ENCODE assay signal across 9 cellular contexts in genomic region chr7:151447901-151448260, GRCh38. TPM values are rescaled to one million over a fixed set of nuclear protein-coding genes. Genes with fewer than 3 reads are reported as not detected.
DNase-seq lines count a peak whose midpoint lies in the region; ATAC-seq and TF ChIP-seq lines count a peak whose summit lies in the region.
"Had no signal": no experiment of that assay in that cellular context is flagged by ENCODE, and none has a peak within 500 bp of the region (broad histone marks: within the 10 kb centered on the region; RNA-seq: fewer than 3 reads in every experiment).

No MANE protein-coding gene starts in this region.

- no peaks in the 10 kb centered on the region for H4K20me1 ChIP-seq in fibroblast of lung (ENCODE audit: control insufficient read depth, extremely low read depth, insufficient read depth, low read length)

- H3K36me3 Mint-ChIP-seq in CD4-positive, alpha-beta memory T cell: no peaks in the 10 kb centered on the region

- CTCF ChIA-PET in CD4-positive, alpha-beta memory T cell (lab: Charles Lee; ENCODE audit: partially characterized antibody): interaction anchor here (0.8 to 15.3 kb wide), 35 partner anchors 9 to 311 kb away, joined by 3 to 398 read pairs (median 7); partner anchors contain the start of genes CRYGN and WDR86
- CTCF ChIA-PET in Panc1 (lab: Charles Lee): interaction anchor here (0.6 to 2.5 kb wide), 4 partner anchors 10 to 105 kb away, joined by 3 to 15 read pairs (median 8); no protein-coding TSS in a partner anchor

- BruUV-seq in Panc1 (replicated peaks; lab: Mats Ljungman, UMichigan): no TSS peak

- H3K79me2 ChIP-seq in fibroblast of lung (ENCODE audit: control insufficient read depth, insufficient read depth, low read length): no peaks in the 10 kb centered on the region
- H3K79me2 ChIP-seq in parathyroid adenoma: no peaks in the 10 kb centered on the region

- no peak overlapping the region for H3K27ac ChIP-seq in CD4-positive, alpha-beta memory T cell (ENCODE audit: low read depth, low read length)
- H3K27ac ChIP-seq in Panc1 (ENCODE audit: low read length) (peak overlapping the region; percentile 78; the same call in 1 of the 2 replicates), fibroblast of lung (ENCODE audit: insufficient read depth, low read length) (peak overlapping the region; percentile 33), parathyroid adenoma (no peak overlapping the region), WERI-Rb-1 (no peak overlapping the region)

- H2AFZ ChIP-seq in fibroblast of lung (ENCODE audit: low read length) (peak overlapping the region; percentile 71), parathyroid adenoma (peak overlapping the region; percentile 99)

- H3K36me3 ChIP-seq in CD4-positive, alpha-beta memory T cell (ENCODE audit: insufficient read depth, low read length): no peaks in the 10 kb centered on the region
- H3K36me3 ChIP-seq in Panc1 (ENCODE audit: control insufficient read depth, insufficient read depth, low read length) (no peaks in the 10 kb centered on the region), fibroblast of lung (ENCODE audit: control insufficient read depth, insufficient read depth, low read length) (no peaks in the 10 kb centered on the region), parathyroid adenoma (ENCODE audit: control insufficient read depth, insufficient read depth, low read length) (no peaks in the 10 kb centered on the region), WERI-Rb-1 (no peaks in the 10 kb centered on the region), HAP-1 (replicated peaks) (no peaks in the 10 kb centered on the region)

- no peaks in the 10 kb centered on the region for H3K9me3 Mint-ChIP-seq in CD4-positive, alpha-beta memory T cell

- POLR2A ChIA-PET in CD4-positive, alpha-beta memory T cell (lab: Charles Lee; ENCODE audit: partially characterized antibody): interaction anchor here (0.8 to 2.7 kb wide), 16 partner anchors 8 to 184 kb away, joined by 3 to 21 read pairs (median 4); partner anchors contain the start of gene WDR86
- POLR2A ChIA-PET in Panc1 (lab: Charles Lee): no interaction called here

- no peak overlapping the region for H3K9ac ChIP-seq in fibroblast of lung (ENCODE audit: insufficient read depth, low read length)
- H3K9ac ChIP-seq in parathyroid adenoma: no peak overlapping the region

- peaks cover 1 to 29% (median 4%) of the 10 kb centered on the region in 4 donors for H3K4me1 Mint-ChIP-seq in CD4-positive, alpha-beta memory T cell

- no peaks in the 10 kb centered on the region for H3K27me3 ChIP-seq in CD4-positive, alpha-beta memory T cell (ENCODE audit: insufficient read depth, low read length)
- H3K27me3 ChIP-seq in Panc1 (ENCODE audit: control insufficient read depth, insufficient read depth, low read length) (no peaks in the 10 kb centered on the region), fibroblast of lung (ENCODE audit: control insufficient read depth, insufficient read depth, low read length) (no peaks in the 10 kb centered on the region), parathyroid adenoma (ENCODE audit: control insufficient read depth, insufficient read depth, low read length) (no peaks in the 10 kb centered on the region), WERI-Rb-1 (ENCODE audit: insufficient read depth, low read depth, severe bottlenecking) (no peaks in the 10 kb centered on the region), HAP-1 (ENCODE audit: low read depth) (peaks cover 2% of the 10 kb centered on the region)

- H3K4me2 ChIP-seq in fibroblast of lung (ENCODE audit: extremely low read depth, insufficient read depth, low read length): peak overlapping the region; percentile 9
- peak overlapping the region; percentile 93 for H3K4me2 ChIP-seq in parathyroid adenoma (ENCODE audit: low read length)

- peaks cover 4% of the 10 kb centered on the region for H3K4me1 ChIP-seq in CD4-positive, alpha-beta memory T cell (ENCODE audit: insufficient read depth, low read length)
- H3K4me1 ChIP-seq in Panc1 (ENCODE audit: control insufficient read depth, insufficient read depth, low read length) (peaks cover 23% of the 10 kb centered on the region), fibroblast of lung (ENCODE audit: control insufficient read depth, extremely low read depth, insufficient read depth, low read length) (no peaks in the 10 kb centered on the region), parathyroid adenoma (peaks cover 3% of the 10 kb centered on the region), HAP-1 (no peaks in the 10 kb centered on the region)

- in situ Hi-C loops in Panc1 (cut with HindIII; ENCODE audit: low pct_unique_long_range_greater_than_20kb, low sequenced_read_pairs): loop anchor here (5.0 kb wide), 1 partner anchor 81 kb away; no protein-coding TSS in a partner anchor
- in situ Hi-C loops in HAP-1 (cut with MboI; ENCODE audit: low sequenced_read_pairs): no loop called here

- intact Hi-C loops in CD4-positive, alpha-beta memory T cell (cut with micrococcal nuclease): loop anchor here (1.0 to 5.0 kb wide), 7 partner anchors 18 to 309 kb away; no protein-coding TSS in a partner anchor
- intact Hi-C loops in Panc1 (cut with micrococcal nuclease; ENCODE audit: unreplicated experiment): loop anchor here (1.0 kb wide), 1 partner anchor 80 kb away; no protein-coding TSS in a partner anchor

- H3K4me3 ChIP-seq in CD4-positive, alpha-beta memory T cell (ENCODE audit: low read length in 2 of 2): peak overlapping the region in 1 of 2 donors; percentile 70
- no peak overlapping the region for H3K4me3 ChIP-seq in Panc1 (ENCODE audit: low read depth in 2 of 2, low read length in 2 of 2)
- H3K4me3 ChIP-seq in fibroblast of lung (replicated peaks in 1 of 4; ENCODE audit: control extremely low read depth in 1 of 4, insufficient read depth in 1 of 4, low read depth in 3 of 4, low read length in 4 of 4): peak overlapping the region in 3 of 4 experiments; percentile 22 to 56 (median 23)
- H3K4me3 ChIP-seq in parathyroid adenoma (ENCODE audit: low read depth, low read length): no peak overlapping the region
- H3K4me3 ChIP-seq in WERI-Rb-1 (ENCODE audit: low read depth, low read length): no peak overlapping the region
- H3K4me3 ChIP-seq in HAP-1: no peak overlapping the region

- DNase-seq in CD4-positive, alpha-beta memory T cell: no peak
- DNase-seq in Panc1 (ENCODE audit: low read depth, low spot score) (no peak), fibroblast of lung (ENCODE audit: low read depth in 2 of 2) (no peak), 8988T (no peak), WERI-Rb-1 (no peak), HAP-1 (ENCODE audit: low spot score in 2 of 2) (no peak)

- no peaks in the 10 kb centered on the region for H3K9me3 ChIP-seq in CD4-positive, alpha-beta memory T cell (ENCODE audit: control insufficient read depth in 1 of 2, low read length in 2 of 2)
- H3K9me3 ChIP-seq in Panc1 (ENCODE audit: control insufficient read depth, insufficient read depth, low read depth, low read length) (no peaks in the 10 kb centered on the region), fibroblast of lung (ENCODE audit: control insufficient read depth, insufficient read depth, low read depth, low read length) (no peaks in the 10 kb centered on the region), parathyroid adenoma (ENCODE audit: control insufficient read depth, low read length) (no peaks in the 10 kb centered on the region), WERI-Rb-1 (ENCODE audit: severe bottlenecking) (no peaks in the 10 kb centered on the region), HAP-1 (no peaks in the 10 kb centered on the region)

- peaks cover 0 to 1% of the 10 kb centered on the region in 2 donors for H3K27me3 Mint-ChIP-seq in CD4-positive, alpha-beta memory T cell

- H3K4me3 Mint-ChIP-seq in CD4-positive, alpha-beta memory T cell: peak overlapping the region; percentile 55 to 86 (median 81)

- TF ChIP-seq CTCF in Panc1 (IDR thresholded peaks at IDR 0.05) (no peak), fibroblast of lung (conservative IDR thresholded peaks at IDR 0.05 in 1 of 2, IDR thresholded peaks at IDR 0.05 in 1 of 2; ENCODE audit: low read depth in 1 of 2, low read length in 2 of 2) (no peak), parathyroid adenoma (IDR thresholded peaks at IDR 0.05) (no peak), WERI-Rb-1 (IDR thresholded peaks at IDR 0.05; ENCODE audit: low read depth, low read length) (no peak)

- H3K27ac Mint-ChIP-seq in CD4-positive, alpha-beta memory T cell: peak overlapping the region in 4 of 7 donors; percentile 24 to 77 (median 56)

- ATAC-seq in Panc1: no peak
- ATAC-seq in GM21390 (IDR thresholded peaks at IDR 0.05; ENCODE audit: unreplicated experiment): no peak

RNA-seq across cellular contexts. Expression of gene CRYGN, which starts 7.9 kb away (rescaled TPM):
- not detected for total RNA-seq in CD4-positive, alpha-beta memory T cell
- 1 to 10 TPM in 1 of 2 donors, not detected in 1; 1.9 TPM for polyA plus RNA-seq in CD4-positive, alpha-beta memory T cell
- 0.74 TPM for total RNA-seq in Panc1 (2021; ENCODE audit: unreplicated experiment)
- polyA plus RNA-seq in Panc1 (2012; ENCODE audit: insufficient read length): 0.67 TPM
- total RNA-seq in fibroblast of lung: 0.26 and 0.50 TPM in 2 replicates
- polyA plus RNA-seq in fibroblast of lung: 0.02 and 0.07 TPM in 2 replicates
- polyA plus RNA-seq in fibroblast of lung (2012): not detected in 2 replicates
- polyA minus RNA-seq in fibroblast of lung (ENCODE audit: low replicate concordance): not detected in 2 replicates

RNA-seq across cellular contexts. Expression of gene WDR86, which starts 38.0 kb away (rescaled TPM):
- total RNA-seq in CD4-positive, alpha-beta memory T cell: 1 to 10 TPM; 7.0 to 8.0 TPM
- polyA plus RNA-seq in CD4-positive, alpha-beta memory T cell: 10 to 100 TPM; 10.0 to 14.4 TPM
- total RNA-seq in Panc1 (2021; ENCODE audit: unreplicated experiment) (0.72 TPM), fibroblast of lung (0.33 and 1.0 TPM in 2 replicates)
- 1.2 TPM for polyA plus RNA-seq in Panc1 (2012; ENCODE audit: insufficient read length)
- polyA plus RNA-seq in fibroblast of lung: not detected in 2 replicates
- polyA plus RNA-seq in fibroblast of lung (2012): not detected in 2 replicates
- polyA minus RNA-seq in fibroblast of lung (ENCODE audit: low replicate concordance): not detected in 2 replicates
- total RNA-seq: myocyte had no signal

Comparison
In these comparisons a context has a peak if more than half of its experiments do, and no peak if none do; other contexts are left out.
1. H3K27ac ChIP-seq: peak in Panc1 (single experiment) and fibroblast of lung (single experiment); none in CD4-positive, alpha-beta memory T cell (single experiment), parathyroid adenoma (single experiment) and WERI-Rb-1 (single experiment).
2. H3K4me3 ChIP-seq: peak in fibroblast of lung (3 of 4); none in Panc1 (0 of 2), parathyroid adenoma (single experiment), WERI-Rb-1 (single experiment) and HAP-1 (single experiment).